16 cellular contexts compared by ENCODE assay signal in the genomic region with DNA sequence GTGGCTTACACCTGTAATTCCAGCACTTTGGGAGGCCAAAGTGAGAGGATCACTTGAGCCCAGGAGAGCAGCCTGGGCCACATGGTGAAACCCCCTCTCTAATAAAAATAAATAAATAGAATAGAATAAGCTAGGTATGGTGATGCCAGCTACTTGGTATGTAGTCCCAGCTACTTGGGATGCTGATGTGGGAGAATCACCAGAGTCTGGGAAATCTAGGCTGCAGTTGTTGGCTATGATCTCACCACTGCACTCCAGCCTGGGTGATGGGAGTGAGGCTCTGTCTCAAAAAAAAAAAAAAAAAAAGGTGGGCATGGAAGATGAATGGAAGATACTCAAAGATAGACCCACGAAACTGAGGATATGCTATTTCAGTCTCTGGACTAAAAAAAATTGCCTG.
A peak's percentile ranks its signal among the peaks of the same experiment; 100 is the strongest.
DNase-seq lines count a peak whose midpoint lies in the region; ATAC-seq and TF ChIP-seq lines count a peak whose summit lies in the region.
"Had no signal": no experiment of that assay in that cellular context is flagged by ENCODE, and none has a peak within 500 bp of the region (broad histone marks: within the 10 kb centered on the region; RNA-seq: fewer than 3 reads in every experiment).

No MANE protein-coding gene starts in this region.

- no peaks in the 10 kb centered on the region for H3K9me3 ChIP-seq in heart right ventricle

- H3K27me3 ChIP-seq in ACC112 (ENCODE audit: insufficient read depth, low read length) = no peaks in the 10 kb centered on the region
- H3K27me3 ChIP-seq in kidney epithelial cell (ENCODE audit: control insufficient read depth, insufficient read depth, low read length) = no peaks in the 10 kb centered on the region
- H3K27me3 ChIP-seq in heart right ventricle = no peaks in the 10 kb centered on the region

- no peak overlapping the region for H2AFZ ChIP-seq in ACC112 (ENCODE audit: low read length, unreplicated experiment)

- intact Hi-C loops in heart right ventricle (cut with DNase I) = no loop called here
- intact Hi-C loops in head of caudate nucleus (cut with DNase I) = no loop called here

- 66 to 75% methylated on average over 1 of the region's 1 CpG for WGBS in heart right ventricle, 2 donors

- H3K4me1 ChIP-seq in ACC112 (ENCODE audit: control insufficient read depth, insufficient read depth, low read length, unreplicated experiment) = peaks cover 22% of the 10 kb centered on the region
- peaks cover 0 to 33% (median 9%) of the 10 kb centered on the region in 9 donors for H3K4me1 ChIP-seq in heart right ventricle

- 0 out of 2 replicates have a peak overlapping the region, but pooled peaks have one; percentile 17 for H3K27ac ChIP-seq in ACC112 (ENCODE audit: low read depth, low read length)
- H3K27ac ChIP-seq in heart right ventricle = no peak overlapping the region

- H3K4me3 ChIP-seq in ACC112 (ENCODE audit: low read depth, low read length) = no peak overlapping the region
- no peak overlapping the region for H3K4me3 ChIP-seq in kidney epithelial cell (ENCODE audit: low read depth, low read length)
- H3K4me3 ChIP-seq in heart right ventricle = no peak overlapping the region

- no peak for ATAC-seq in heart right ventricle

- TF ChIP-seq CTCF in kidney epithelial cell (IDR thresholded peaks at IDR 0.05; ENCODE audit: insufficient read depth, low read length, poor library complexity, severe bottlenecking) = no peak
- TF ChIP-seq CTCF in heart right ventricle (IDR thresholded peaks at IDR 0.05) = no peak

- DNase-seq in HS-27A (ENCODE audit: low read depth) (peak; percentile 99), astrocyte of the hippocampus (ENCODE audit: low read depth, low spot score) (peak; percentile 83), kidney epithelial cell (ENCODE audit: low read depth) (peak; percentile 72), heart right ventricle (no peak), head of caudate nucleus (no peak), NCI-H526 treated with DMSO at 0.1 percent for 48 hours (lab: John Stamatoyannopoulos, UW) (no peak)
- no peak for DNase-seq in activated CD8-positive, alpha-beta memory T cell treated with anti-CD3 and anti-CD28 coated beads, Interleukin-2, amount 50 U/mL, for 48 hours
- DNase-seq: activated CD4-positive, CD25-positive, alpha-beta regulatory T cell treated with anti-CD3 and anti-CD28 coated beads, Interleukin-2, amount 50 U/mL, for 72 hours; activated naive CD4-positive, alpha-beta T cell treated with anti-CD3 and anti-CD28 coated beads for 36 hours; COR-L47; effector memory CD4-positive, alpha-beta T cell; MV-4-11; NCI-H2081 treated with DMSO at 0.1 percent for 48 hours; NCI-H82; retina had no signal

- no peaks in the 10 kb centered on the region for H3K79me2 ChIP-seq in ACC112 (ENCODE audit: control insufficient read depth, insufficient read depth, low read length, unreplicated experiment)

- no peaks in the 10 kb centered on the region for H3K36me3 ChIP-seq in ACC112 (ENCODE audit: insufficient read depth, low read length)
- no peaks in the 10 kb centered on the region for H3K36me3 ChIP-seq in kidney epithelial cell (ENCODE audit: control insufficient read depth, insufficient read depth, low read length)
- no peaks in the 10 kb centered on the region for H3K36me3 ChIP-seq in heart right ventricle

Comparison
In these comparisons a context has a peak if more than half of its experiments do, and no peak if none do; other contexts are left out.
1. DNase-seq: peak in HS-27A (single experiment), astrocyte of the hippocampus (single experiment) and kidney epithelial cell (single experiment); none in heart right ventricle (0 of 2), head of caudate nucleus (0 of 42), NCI-H526 treated with DMSO at 0.1 percent for 48 hours (single experiment) and activated CD8-positive, alpha-beta memory T cell treated with anti-CD3 and anti-CD28 coated beads, Interleukin-2, amount 50 U/mL, for 48 hours (single experiment).